1 cellular context compared by ENCODE assay signal in the genomic region with DNA sequence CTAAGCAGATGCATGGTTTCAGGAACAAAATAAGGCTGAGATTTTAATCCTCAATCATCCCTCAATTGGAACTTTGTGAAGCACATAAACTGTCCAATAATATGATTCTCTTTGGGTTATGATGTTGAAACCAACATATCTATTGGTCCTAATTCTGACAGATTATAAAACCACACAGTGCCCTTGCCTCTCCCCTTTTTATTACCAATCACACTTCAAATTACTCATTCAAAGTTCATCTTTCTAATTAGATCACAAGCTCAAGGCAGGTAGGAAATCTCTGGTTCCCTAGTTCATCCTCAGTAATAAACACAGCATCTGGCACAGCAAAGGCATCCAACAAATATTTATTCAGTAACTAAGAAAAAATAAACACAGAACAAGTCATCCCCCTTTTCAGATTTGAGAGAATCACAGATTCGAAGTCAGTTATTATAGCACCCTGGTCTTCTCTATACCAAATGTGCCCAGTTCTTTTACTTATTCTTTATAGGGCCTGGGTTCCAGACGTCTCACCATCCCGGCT.
TF ChIP-seq lines count a peak whose summit lies in the region.

No MANE protein-coding gene starts in this region.

TF ChIP-seq in IMR-90, 13 proteins besides CTCF, POLR2A, EP300 and RAD21:
- TF ChIP-seq MXI1 (IDR thresholded peaks at IDR 0.05; ENCODE audit: borderline replicate concordance, low read depth, low read length) (no peak), SMC3 (IDR thresholded peaks at IDR 0.05; ENCODE audit: low read depth, low read length) (no peak), CHD1 (IDR thresholded peaks at IDR 0.05; ENCODE audit: low read depth, low read length) (no peak), NFE2L2 (IDR thresholded peaks at IDR 0.05; ENCODE audit: low read depth, low read length) (no peak), FOS (IDR thresholded peaks at IDR 0.05; ENCODE audit: low read depth, low read length) (no peak), MAZ (IDR thresholded peaks at IDR 0.05; ENCODE audit: borderline replicate concordance, low read depth, low read length) (no peak), MAFK (IDR thresholded peaks at IDR 0.05; ENCODE audit: low read depth, low read length) (no peak), BHLHE40 (IDR thresholded peaks at IDR 0.05; ENCODE audit: low read depth, low read length) (no peak), RFX5 (IDR thresholded peaks at IDR 0.05; ENCODE audit: low read depth, low read length) (no peak), RCOR1 (IDR thresholded peaks at IDR 0.05; ENCODE audit: insufficient replicate concordance, low read length) (no peak), CEBPB (IDR thresholded peaks at IDR 0.05; ENCODE audit: low read depth, low read length) (no peak)
- TF ChIP-seq, protein P1, sequence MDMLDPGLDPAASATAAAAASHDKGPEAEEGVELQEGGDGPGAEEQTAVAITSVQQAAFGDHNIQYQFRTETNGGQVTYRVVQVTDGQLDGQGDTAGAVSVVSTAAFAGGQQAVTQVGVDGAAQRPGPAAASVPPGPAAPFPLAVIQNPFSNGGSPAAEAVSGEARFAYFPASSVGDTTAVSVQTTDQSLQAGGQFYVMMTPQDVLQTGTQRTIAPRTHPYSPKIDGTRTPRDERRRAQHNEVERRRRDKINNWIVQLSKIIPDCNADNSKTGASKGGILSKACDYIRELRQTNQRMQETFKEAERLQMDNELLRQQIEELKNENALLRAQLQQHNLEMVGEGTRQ (IDR thresholded peaks at IDR 0.05; ENCODE audit: low read depth, low read length), result no peak
- TF ChIP-seq, protein P2, sequence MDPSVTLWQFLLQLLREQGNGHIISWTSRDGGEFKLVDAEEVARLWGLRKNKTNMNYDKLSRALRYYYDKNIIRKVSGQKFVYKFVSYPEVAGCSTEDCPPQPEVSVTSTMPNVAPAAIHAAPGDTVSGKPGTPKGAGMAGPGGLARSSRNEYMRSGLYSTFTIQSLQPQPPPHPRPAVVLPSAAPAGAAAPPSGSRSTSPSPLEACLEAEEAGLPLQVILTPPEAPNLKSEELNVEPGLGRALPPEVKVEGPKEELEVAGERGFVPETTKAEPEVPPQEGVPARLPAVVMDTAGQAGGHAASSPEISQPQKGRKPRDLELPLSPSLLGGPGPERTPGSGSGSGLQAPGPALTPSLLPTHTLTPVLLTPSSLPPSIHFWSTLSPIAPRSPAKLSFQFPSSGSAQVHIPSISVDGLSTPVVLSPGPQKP (IDR thresholded peaks at IDR 0.05; ENCODE audit: borderline replicate concordance, low read depth, low read length), result no peak
